ENCODE assay signal across 1 cellular context in the genomic region with DNA sequence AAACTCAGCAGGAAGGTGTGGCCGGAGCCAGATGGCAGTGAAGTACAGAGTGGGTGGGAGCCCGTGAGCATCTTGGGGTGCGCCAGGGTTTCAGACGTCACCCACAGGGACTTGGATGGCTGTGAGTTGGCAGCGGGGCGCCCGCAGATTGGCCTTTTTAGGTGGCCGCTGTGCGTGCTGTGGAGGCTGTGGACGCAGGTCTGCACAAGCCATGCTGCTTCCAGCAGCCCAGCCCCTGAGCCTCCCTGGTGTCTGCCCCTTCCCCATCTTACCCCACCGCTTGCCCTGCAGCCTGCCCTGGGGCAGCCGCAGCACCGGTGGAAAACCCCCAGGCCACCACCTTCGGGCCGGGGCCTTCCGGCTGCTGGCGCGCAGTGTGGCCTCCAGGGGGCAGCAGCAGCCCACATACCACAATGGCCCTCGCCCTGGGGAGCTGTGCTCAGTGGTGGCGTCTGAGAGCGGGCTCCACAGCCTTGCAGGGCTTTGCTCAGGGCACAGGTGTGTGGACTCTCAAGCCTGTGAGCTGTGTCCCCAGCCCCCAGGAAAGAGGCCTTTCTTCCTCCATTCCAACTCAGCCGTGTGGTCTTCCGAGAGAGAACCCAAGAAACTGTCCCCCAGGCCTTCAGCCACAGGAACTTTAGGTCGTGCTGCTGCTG.
A peak's percentile ranks its signal among the peaks of the same experiment; 100 is the strongest.
TF ChIP-seq lines count a peak whose summit lies in the region.

No MANE protein-coding gene starts in this region.

TF ChIP-seq in K562, 482 proteins besides CTCF, POLR2A, EP300 and RAD21 (continued from another document and continues in another):
- TF ChIP-seq, protein P1, sequence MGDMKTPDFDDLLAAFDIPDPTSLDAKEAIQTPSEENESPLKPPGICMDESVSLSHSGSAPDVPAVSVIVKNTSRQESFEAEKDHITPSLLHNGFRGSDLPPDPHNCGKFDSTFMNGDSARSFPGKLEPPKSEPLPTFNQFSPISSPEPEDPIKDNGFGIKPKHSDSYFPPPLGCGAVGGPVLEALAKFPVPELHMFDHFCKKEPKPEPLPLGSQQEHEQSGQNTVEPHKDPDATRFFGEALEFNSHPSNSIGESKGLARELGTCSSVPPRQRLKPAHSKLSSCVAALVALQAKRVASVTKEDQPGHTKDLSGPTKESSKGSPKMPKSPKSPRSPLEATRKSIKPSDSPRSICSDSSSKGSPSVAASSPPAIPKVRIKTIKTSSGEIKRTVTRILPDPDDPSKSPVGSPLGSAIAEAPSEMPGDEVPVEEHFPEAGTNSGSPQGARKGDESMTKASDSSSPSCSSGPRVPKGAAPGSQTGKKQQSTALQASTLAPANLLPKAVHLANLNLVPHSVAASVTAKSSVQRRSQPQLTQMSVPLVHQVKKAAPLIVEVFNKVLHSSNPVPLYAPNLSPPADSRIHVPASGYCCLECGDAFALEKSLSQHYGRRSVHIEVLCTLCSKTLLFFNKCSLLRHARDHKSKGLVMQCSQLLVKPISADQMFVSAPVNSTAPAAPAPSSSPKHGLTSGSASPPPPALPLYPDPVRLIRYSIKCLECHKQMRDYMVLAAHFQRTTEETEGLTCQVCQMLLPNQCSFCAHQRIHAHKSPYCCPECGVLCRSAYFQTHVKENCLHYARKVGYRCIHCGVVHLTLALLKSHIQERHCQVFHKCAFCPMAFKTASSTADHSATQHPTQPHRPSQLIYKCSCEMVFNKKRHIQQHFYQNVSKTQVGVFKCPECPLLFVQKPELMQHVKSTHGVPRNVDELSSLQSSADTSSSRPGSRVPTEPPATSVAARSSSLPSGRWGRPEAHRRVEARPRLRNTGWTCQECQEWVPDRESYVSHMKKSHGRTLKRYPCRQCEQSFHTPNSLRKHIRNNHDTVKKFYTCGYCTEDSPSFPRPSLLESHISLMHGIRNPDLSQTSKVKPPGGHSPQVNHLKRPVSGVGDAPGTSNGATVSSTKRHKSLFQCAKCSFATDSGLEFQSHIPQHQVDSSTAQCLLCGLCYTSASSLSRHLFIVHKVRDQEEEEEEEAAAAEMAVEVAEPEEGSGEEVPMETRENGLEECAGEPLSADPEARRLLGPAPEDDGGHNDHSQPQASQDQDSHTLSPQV (IDR thresholded peaks at IDR 0.05), result no peak
- TF ChIP-seq, protein P2, sequence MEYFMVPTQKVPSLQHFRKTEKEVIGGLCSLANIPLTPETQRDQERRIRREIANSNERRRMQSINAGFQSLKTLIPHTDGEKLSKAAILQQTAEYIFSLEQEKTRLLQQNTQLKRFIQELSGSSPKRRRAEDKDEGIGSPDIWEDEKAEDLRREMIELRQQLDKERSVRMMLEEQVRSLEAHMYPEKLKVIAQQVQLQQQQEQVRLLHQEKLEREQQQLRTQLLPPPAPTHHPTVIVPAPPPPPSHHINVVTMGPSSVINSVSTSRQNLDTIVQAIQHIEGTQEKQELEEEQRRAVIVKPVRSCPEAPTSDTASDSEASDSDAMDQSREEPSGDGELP (CRISPR knock-in tag; IDR thresholded peaks at IDR 0.05; ENCODE audit: borderline replicate concordance), result peak; percentile 57; the same call in 1 of the 2 replicates
- TF ChIP-seq, protein P3, sequence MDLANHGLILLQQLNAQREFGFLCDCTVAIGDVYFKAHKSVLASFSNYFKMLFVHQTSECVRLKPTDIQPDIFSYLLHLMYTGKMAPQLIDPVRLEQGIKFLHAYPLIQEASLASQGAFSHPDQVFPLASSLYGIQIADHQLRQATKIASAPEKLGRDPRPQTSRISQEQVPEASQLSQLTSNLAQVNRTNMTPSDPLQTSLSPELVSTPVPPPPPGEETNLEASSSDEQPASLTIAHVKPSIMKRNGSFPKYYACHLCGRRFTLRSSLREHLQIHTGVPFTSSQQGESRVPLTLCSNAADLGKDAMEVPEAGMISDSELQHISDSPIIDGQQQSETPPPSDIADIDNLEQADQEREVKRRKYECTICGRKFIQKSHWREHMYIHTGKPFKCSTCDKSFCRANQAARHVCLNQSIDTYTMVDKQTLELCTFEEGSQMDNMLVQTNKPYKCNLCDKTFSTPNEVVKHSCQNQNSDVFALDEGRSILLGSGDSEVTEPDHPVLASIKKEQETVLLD (IDR thresholded peaks at IDR 0.05), result no peak
- TF ChIP-seq CC2D1A (IDR thresholded peaks at IDR 0.05) (peak; percentile 55; the same call in 1 of the 2 replicates), SOX6 (IDR thresholded peaks at IDR 0.05) (no peak), TBL1XR1 (IDR thresholded peaks at IDR 0.05; ENCODE audit: low read length in 2 of 2) (no peak), ZBTB1 (CRISPR knock-in tag; IDR thresholded peaks at IDR 0.05; ENCODE audit: borderline replicate concordance, low read depth) (no peak), ZNF79 (CRISPR knock-in tag; IDR thresholded peaks at IDR 0.05; ENCODE audit: low read depth) (no peak), KDM2B (CRISPR knock-in tag; IDR thresholded peaks at IDR 0.05) (no peak), GTF2A2 (tag; IDR thresholded peaks at IDR 0.05) (no peak), POU5F1 (IDR thresholded peaks at IDR 0.05; ENCODE audit: borderline replicate concordance, low read depth, low read length, partially characterized antibody) (no peak), RBM22 (IDR thresholded peaks at IDR 0.05; ENCODE audit: low read depth, low read length, poor library complexity, severe bottlenecking) (no peak), ZKSCAN1 (IDR thresholded peaks at IDR 0.05; ENCODE audit: low read depth, low read length) (peak; percentile 75), ZNF41 (CRISPR knock-in tag; conservative IDR thresholded peaks at IDR 0.05) (no peak), ZNF311 (CRISPR knock-in tag; IDR thresholded peaks at IDR 0.05) (no peak), RBM39 (optimal IDR thresholded peaks at IDR 0.05; ENCODE audit: low read depth, low read length) (no peak), HNRNPLL (IDR thresholded peaks at IDR 0.05; ENCODE audit: low read depth, low read length, poor library complexity, severe bottlenecking) (no peak), ZNF830 (CRISPR knock-in tag; IDR thresholded peaks at IDR 0.05) (no peak), ZNF316 (IDR thresholded peaks at IDR 0.05) (0 out of 2 replicates have a peak, but pooled peaks have one; percentile 29), KHSRP (IDR thresholded peaks at IDR 0.05) (no peak), COPS2 (conservative IDR thresholded peaks at IDR 0.05) (no peak), ZNF174 (CRISPR knock-in tag; IDR thresholded peaks at IDR 0.05) (no peak), ATF1 (CRISPR knock-in tag; IDR thresholded peaks at IDR 0.05) (no peak), ATF1 (tag; IDR thresholded peaks at IDR 0.05) (peak; percentile 19; the same call in 1 of the 2 replicates), ZZZ3 (IDR thresholded peaks at IDR 0.05) (no peak), HNRNPL (IDR thresholded peaks at IDR 0.05; ENCODE audit: low read depth, low read length) (0 out of 2 replicates have a peak, but pooled peaks have one; percentile 46), CCAR2 (IDR thresholded peaks at IDR 0.05; ENCODE audit: low read depth, low read length) (no peak), ZKSCAN3 (CRISPR knock-in tag; IDR thresholded peaks at IDR 0.05) (no peak), NFIC (IDR thresholded peaks at IDR 0.05) (no peak), YY1 (IDR thresholded peaks at IDR 0.05; ENCODE audit: borderline replicate concordance in 1 of 3, control insufficient read depth in 1 of 3, extremely low read depth in 1 of 3, insufficient read depth in 3 of 3, insufficient read length in 1 of 3, insufficient replicate concordance in 2 of 3, low read depth in 1 of 3, low read length in 2 of 3) (peak in 1 of 3 experiments; percentile 26), ETV5 (CRISPR knock-in tag; IDR thresholded peaks at IDR 0.05; ENCODE audit: low read depth) (peak; percentile 63; the same call in 1 of the 2 replicates), BHLHE40 (IDR thresholded peaks at IDR 0.05; ENCODE audit: low read length) (0 out of 2 replicates have a peak, but pooled peaks have one; percentile 9), CBX5 (IDR thresholded peaks at IDR 0.05; ENCODE audit: borderline replicate concordance, low read depth) (no peak), ZNF217 (CRISPR knock-in tag; IDR thresholded peaks at IDR 0.05) (no peak), ARID2 (IDR thresholded peaks at IDR 0.05) (peak; percentile 88), JUND (IDR thresholded peaks at IDR 0.05; ENCODE audit: borderline replicate concordance, low read depth, low read length) (0 out of 2 replicates have a peak, but pooled peaks have one; percentile 10), JUND (tag; IDR thresholded peaks at IDR 0.05; ENCODE audit: borderline replicate concordance, low read depth, low read length) (no peak)
- TF ChIP-seq, protein P4, sequence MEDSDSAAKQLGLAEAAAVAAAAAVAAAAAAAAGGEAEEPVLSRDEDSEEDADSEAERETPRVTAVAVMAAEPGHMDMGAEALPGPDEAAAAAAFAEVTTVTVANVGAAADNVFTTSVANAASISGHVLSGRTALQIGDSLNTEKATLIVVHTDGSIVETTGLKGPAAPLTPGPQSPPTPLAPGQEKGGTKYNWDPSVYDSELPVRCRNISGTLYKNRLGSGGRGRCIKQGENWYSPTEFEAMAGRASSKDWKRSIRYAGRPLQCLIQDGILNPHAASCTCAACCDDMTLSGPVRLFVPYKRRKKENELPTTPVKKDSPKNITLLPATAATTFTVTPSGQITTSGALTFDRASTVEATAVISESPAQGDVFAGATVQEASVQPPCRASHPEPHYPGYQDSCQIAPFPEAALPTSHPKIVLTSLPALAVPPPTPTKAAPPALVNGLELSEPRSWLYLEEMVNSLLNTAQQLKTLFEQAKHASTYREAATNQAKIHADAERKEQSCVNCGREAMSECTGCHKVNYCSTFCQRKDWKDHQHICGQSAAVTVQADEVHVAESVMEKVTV (CRISPR knock-in tag; IDR thresholded peaks at IDR 0.05), result peak; percentile 93
- TF ChIP-seq, protein P5, sequence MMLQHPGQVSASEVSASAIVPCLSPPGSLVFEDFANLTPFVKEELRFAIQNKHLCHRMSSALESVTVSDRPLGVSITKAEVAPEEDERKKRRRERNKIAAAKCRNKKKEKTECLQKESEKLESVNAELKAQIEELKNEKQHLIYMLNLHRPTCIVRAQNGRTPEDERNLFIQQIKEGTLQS (IDR thresholded peaks at IDR 0.05), result no peak
- TF ChIP-seq, protein P5 (CRISPR knock-in tag; conservative IDR thresholded peaks at IDR 0.05), result no peak
- TF ChIP-seq, protein P6, sequence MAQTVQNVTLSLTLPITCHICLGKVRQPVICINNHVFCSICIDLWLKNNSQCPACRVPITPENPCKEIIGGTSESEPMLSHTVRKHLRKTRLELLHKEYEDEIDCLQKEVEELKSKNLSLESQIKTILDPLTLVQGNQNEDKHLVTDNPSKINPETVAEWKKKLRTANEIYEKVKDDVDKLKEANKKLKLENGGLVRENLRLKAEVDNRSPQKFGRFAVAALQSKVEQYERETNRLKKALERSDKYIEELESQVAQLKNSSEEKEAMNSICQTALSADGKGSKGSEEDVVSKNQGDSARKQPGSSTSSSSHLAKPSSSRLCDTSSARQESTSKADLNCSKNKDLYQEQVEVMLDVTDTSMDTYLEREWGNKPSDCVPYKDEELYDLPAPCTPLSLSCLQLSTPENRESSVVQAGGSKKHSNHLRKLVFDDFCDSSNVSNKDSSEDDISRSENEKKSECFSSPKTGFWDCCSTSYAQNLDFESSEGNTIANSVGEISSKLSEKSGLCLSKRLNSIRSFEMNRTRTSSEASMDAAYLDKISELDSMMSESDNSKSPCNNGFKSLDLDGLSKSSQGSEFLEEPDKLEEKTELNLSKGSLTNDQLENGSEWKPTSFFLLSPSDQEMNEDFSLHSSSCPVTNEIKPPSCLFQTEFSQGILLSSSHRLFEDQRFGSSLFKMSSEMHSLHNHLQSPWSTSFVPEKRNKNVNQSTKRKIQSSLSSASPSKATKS (CRISPR knock-in tag; IDR thresholded peaks at IDR 0.05), result no peak
- TF ChIP-seq, protein P7, sequence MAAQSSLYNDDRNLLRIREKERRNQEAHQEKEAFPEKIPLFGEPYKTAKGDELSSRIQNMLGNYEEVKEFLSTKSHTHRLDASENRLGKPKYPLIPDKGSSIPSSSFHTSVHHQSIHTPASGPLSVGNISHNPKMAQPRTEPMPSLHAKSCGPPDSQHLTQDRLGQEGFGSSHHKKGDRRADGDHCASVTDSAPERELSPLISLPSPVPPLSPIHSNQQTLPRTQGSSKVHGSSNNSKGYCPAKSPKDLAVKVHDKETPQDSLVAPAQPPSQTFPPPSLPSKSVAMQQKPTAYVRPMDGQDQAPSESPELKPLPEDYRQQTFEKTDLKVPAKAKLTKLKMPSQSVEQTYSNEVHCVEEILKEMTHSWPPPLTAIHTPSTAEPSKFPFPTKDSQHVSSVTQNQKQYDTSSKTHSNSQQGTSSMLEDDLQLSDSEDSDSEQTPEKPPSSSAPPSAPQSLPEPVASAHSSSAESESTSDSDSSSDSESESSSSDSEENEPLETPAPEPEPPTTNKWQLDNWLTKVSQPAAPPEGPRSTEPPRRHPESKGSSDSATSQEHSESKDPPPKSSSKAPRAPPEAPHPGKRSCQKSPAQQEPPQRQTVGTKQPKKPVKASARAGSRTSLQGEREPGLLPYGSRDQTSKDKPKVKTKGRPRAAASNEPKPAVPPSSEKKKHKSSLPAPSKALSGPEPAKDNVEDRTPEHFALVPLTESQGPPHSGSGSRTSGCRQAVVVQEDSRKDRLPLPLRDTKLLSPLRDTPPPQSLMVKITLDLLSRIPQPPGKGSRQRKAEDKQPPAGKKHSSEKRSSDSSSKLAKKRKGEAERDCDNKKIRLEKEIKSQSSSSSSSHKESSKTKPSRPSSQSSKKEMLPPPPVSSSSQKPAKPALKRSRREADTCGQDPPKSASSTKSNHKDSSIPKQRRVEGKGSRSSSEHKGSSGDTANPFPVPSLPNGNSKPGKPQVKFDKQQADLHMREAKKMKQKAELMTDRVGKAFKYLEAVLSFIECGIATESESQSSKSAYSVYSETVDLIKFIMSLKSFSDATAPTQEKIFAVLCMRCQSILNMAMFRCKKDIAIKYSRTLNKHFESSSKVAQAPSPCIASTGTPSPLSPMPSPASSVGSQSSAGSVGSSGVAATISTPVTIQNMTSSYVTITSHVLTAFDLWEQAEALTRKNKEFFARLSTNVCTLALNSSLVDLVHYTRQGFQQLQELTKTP (IDR thresholded peaks at IDR 0.05; ENCODE audit: low read depth in 1 of 2, partially characterized antibody in 2 of 2), result no peak
- TF ChIP-seq, protein P8, sequence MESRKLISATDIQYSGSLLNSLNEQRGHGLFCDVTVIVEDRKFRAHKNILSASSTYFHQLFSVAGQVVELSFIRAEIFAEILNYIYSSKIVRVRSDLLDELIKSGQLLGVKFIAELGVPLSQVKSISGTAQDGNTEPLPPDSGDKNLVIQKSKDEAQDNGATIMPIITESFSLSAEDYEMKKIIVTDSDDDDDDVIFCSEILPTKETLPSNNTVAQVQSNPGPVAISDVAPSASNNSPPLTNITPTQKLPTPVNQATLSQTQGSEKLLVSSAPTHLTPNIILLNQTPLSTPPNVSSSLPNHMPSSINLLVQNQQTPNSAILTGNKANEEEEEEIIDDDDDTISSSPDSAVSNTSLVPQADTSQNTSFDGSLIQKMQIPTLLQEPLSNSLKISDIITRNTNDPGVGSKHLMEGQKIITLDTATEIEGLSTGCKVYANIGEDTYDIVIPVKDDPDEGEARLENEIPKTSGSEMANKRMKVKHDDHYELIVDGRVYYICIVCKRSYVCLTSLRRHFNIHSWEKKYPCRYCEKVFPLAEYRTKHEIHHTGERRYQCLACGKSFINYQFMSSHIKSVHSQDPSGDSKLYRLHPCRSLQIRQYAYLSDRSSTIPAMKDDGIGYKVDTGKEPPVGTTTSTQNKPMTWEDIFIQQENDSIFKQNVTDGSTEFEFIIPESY (CRISPR knock-in tag; IDR thresholded peaks at IDR 0.05), result 0 out of 2 replicates have a peak, but pooled peaks have one; percentile 41
